Comparison of ENCODE assay signal across 11 cellular contexts in genomic region chr7:130152270-130153141, GRCh38. TPM values are rescaled to one million over a fixed set of nuclear protein-coding genes. Genes with fewer than 3 reads are reported as not detected.
DNase-seq lines count a peak whose midpoint lies in the region; ATAC-seq and TF ChIP-seq lines count a peak whose summit lies in the region.
"Had no signal": no experiment of that assay in that cellular context is flagged by ENCODE, and none has a peak within 500 bp of the region (broad histone marks: within the 10 kb centered on the region; RNA-seq: fewer than 3 reads in every experiment).

No MANE protein-coding gene starts in this region.

- peak overlapping the region; percentile 28 for H3K4ac ChIP-seq in neuronal stem cell (ENCODE audit: low read length)

- 100% methylated on average over 4 of the region's 16 CpGs; no CpG with 5 or more reads in 1 of the 2 donors for WGBS in neuronal stem cell (ENCODE audit: extremely low coverage in 2 of 2, insufficient read length in 2 of 2, insufficient replicate concordance in 1 of 2), 2 donors

- H3K9me3 ChIP-seq in CD4-positive, alpha-beta memory T cell (ENCODE audit: control insufficient read depth in 1 of 2, low read length in 2 of 2), result no peaks in the 10 kb centered on the region
- no peaks in the 10 kb centered on the region for H3K9me3 ChIP-seq in HEK293 (ENCODE audit: control insufficient read depth, insufficient read depth, low read depth, low read length)
- H3K9me3 ChIP-seq in neuronal stem cell (replicated peaks in 1 of 2; ENCODE audit: control insufficient read depth in 2 of 2, insufficient read depth in 1 of 2, low read depth in 1 of 2, low read length in 2 of 2), result peaks cover 5 to 8% of the 10 kb centered on the region in 2 donors

- DNase-seq in CD4-positive, alpha-beta memory T cell, result peak in 4 of 5 donors; percentile 8 to 28 (median 19)
- DNase-seq in choroid plexus epithelial cell (ENCODE audit: low read depth) (peak; percentile 48), neuronal stem cell (ENCODE audit: low spot score) (no peak), posterior vena cava (ENCODE audit: low spot score) (no peak), SHP77 treated with DMSO at 0.1 percent for 48 hours (lab: John Stamatoyannopoulos, UW) (no peak)
- DNase-seq: NCI-H1048, sigmoid colon, tibial artery had no signal

- H3K27me3 ChIP-seq in CD4-positive, alpha-beta memory T cell (ENCODE audit: insufficient read depth, low read length), result no peaks in the 10 kb centered on the region
- no peaks in the 10 kb centered on the region for H3K27me3 ChIP-seq in neuronal stem cell (ENCODE audit: control insufficient read depth in 3 of 3, insufficient read depth in 3 of 3, low read depth in 1 of 3, low read length in 3 of 3)

- intact Hi-C loops in CD4-positive, alpha-beta memory T cell (cut with micrococcal nuclease), result no loop called here
- intact Hi-C loops in posterior vena cava (cut with DNase I), result no loop called here

- H3K9ac ChIP-seq in neuronal stem cell (ENCODE audit: low read depth, low read length, poor library complexity), result peak overlapping the region; percentile 67

- H3K36me3 ChIP-seq in CD4-positive, alpha-beta memory T cell (ENCODE audit: insufficient read depth, low read length), result no peaks in the 10 kb centered on the region
- H3K36me3 ChIP-seq in HEK293 (ENCODE audit: control insufficient read depth in 2 of 2, insufficient read depth in 1 of 2, low read length in 2 of 2) (no peaks in the 10 kb centered on the region), neuronal stem cell (replicated peaks in 1 of 2; ENCODE audit: control insufficient read depth in 2 of 2, insufficient read depth in 2 of 2, low read length in 2 of 2) (peaks cover 2 to 3% of the 10 kb centered on the region in 2 donors)
- H3K36me3 ChIP-seq: sigmoid colon had no signal

- H3K36me3 Mint-ChIP-seq in CD4-positive, alpha-beta memory T cell, result peaks cover 0 to 5% of the 10 kb centered on the region in 2 donors

- H2BK12ac ChIP-seq in neuronal stem cell (ENCODE audit: low read length), result peak overlapping the region; percentile 14

- peak overlapping the region; percentile 91 for H2AK5ac ChIP-seq in neuronal stem cell (ENCODE audit: low read depth, low read length)

- H3K27ac ChIP-seq in CD4-positive, alpha-beta memory T cell (ENCODE audit: low read depth, low read length), result no peak overlapping the region
- H3K27ac ChIP-seq in HEK293 (ENCODE audit: extremely low read depth, low read depth, low read length) (no peak overlapping the region), neuronal stem cell (replicated peaks; ENCODE audit: low read length) (no peak overlapping the region)
- H3K27ac ChIP-seq: sigmoid colon, tibial artery had no signal

- H3K27ac Mint-ChIP-seq in CD4-positive, alpha-beta memory T cell, result no peak overlapping the region

- H3K27me3 Mint-ChIP-seq in CD4-positive, alpha-beta memory T cell, result peaks cover 2% of the 10 kb centered on the region in 2 donors

- CTCF ChIA-PET in CD4-positive, alpha-beta memory T cell (lab: Charles Lee; ENCODE audit: partially characterized antibody), result no interaction called here
- CTCF ChIA-PET in HEK293 (lab: Yijun Ruan, JAX), result no interaction called here

- H3K23ac ChIP-seq in neuronal stem cell (ENCODE audit: low read depth, low read length, poor library complexity), result peak overlapping the region; percentile 48

- no peak overlapping the region for H4K91ac ChIP-seq in neuronal stem cell (ENCODE audit: low read depth, low read length, poor library complexity)

- TF ChIP-seq CTCF in HEK293 (tag by site-specific recombination; IDR thresholded peaks at IDR 0.05) (no peak), choroid plexus epithelial cell (conservative IDR thresholded peaks at IDR 0.05; ENCODE audit: low read depth, low read length) (no peak)

- H4K8ac ChIP-seq in neuronal stem cell (ENCODE audit: low read depth, low read length), result no peak overlapping the region

- H3K4me1 Mint-ChIP-seq in CD4-positive, alpha-beta memory T cell, result no peaks in the 10 kb centered on the region

- H2BK15ac ChIP-seq in neuronal stem cell (ENCODE audit: low read length), result peak overlapping the region; percentile 47

- H3K14ac ChIP-seq in neuronal stem cell (ENCODE audit: low read length), result peak overlapping the region; percentile 10

- H3K4me3 Mint-ChIP-seq in CD4-positive, alpha-beta memory T cell, result no peak overlapping the region

- no peak for ATAC-seq in HG03457 (IDR thresholded peaks at IDR 0.05; ENCODE audit: unreplicated experiment)

- H3K18ac ChIP-seq in neuronal stem cell (ENCODE audit: low read length), result peak overlapping the region; percentile 90

- H3K4me1 ChIP-seq in CD4-positive, alpha-beta memory T cell (ENCODE audit: insufficient read depth, low read length), result peaks cover 6% of the 10 kb centered on the region
- H3K4me1 ChIP-seq in HEK293 (ENCODE audit: control insufficient read depth, insufficient read depth, low read length) (no peaks in the 10 kb centered on the region), neuronal stem cell (ENCODE audit: control insufficient read depth in 2 of 2, insufficient read depth in 1 of 2, low read depth in 1 of 2, low read length in 2 of 2) (peaks cover 2 to 8% of the 10 kb centered on the region in 2 donors)

- H2BK120ac ChIP-seq in neuronal stem cell (ENCODE audit: low read depth, low read length), result no peak overlapping the region

- POLR2A ChIA-PET in CD4-positive, alpha-beta memory T cell (lab: Charles Lee; ENCODE audit: partially characterized antibody), result no interaction called here
- POLR2A ChIA-PET in HEK293 (lab: Yijun Ruan, JAX), result no interaction called here

- H3K4me3 ChIP-seq in CD4-positive, alpha-beta memory T cell (ENCODE audit: low read length in 2 of 2), result no peak overlapping the region
- no peak overlapping the region for H3K4me3 ChIP-seq in HEK293 (ENCODE audit: low read depth, low read length)
- H3K4me3 ChIP-seq in choroid plexus epithelial cell (ENCODE audit: low read depth, low read length), result peak overlapping the region; percentile 34
- H3K4me3 ChIP-seq in neuronal stem cell (ENCODE audit: low read length in 2 of 2), result peak overlapping the region in 1 of 2 donors; percentile 27
- H3K4me3 ChIP-seq: sigmoid colon, tibial artery had no signal

- H2BK5ac ChIP-seq in neuronal stem cell (ENCODE audit: low read length), result no peak overlapping the region

- peak overlapping the region; percentile 72 for H2AFZ ChIP-seq in neuronal stem cell (ENCODE audit: low read length)

- H3K79me1 ChIP-seq in neuronal stem cell (ENCODE audit: low read depth, low read length), result no peaks in the 10 kb centered on the region

- no peak overlapping the region for H3K4me2 ChIP-seq in neuronal stem cell (ENCODE audit: insufficient read depth, low read length, poor library complexity, severe bottlenecking)

- H3K9me3 Mint-ChIP-seq in CD4-positive, alpha-beta memory T cell, result peaks cover 0 to 16% (median 6%) of the 10 kb centered on the region in 8 donors

TF ChIP-seq in HEK293, 187 proteins besides CTCF, POLR2A, EP300 and RAD21 (continues in another document):
- TF ChIP-seq ZNF704 (tag by site-specific recombination; IDR thresholded peaks at IDR 0.05) (no peak), INSM2 (tag by site-specific recombination; IDR thresholded peaks at IDR 0.05) (no peak), ZNF311 (tag by site-specific recombination; IDR thresholded peaks at IDR 0.05; ENCODE audit: borderline replicate concordance) (0 out of 2 replicates have a peak, but pooled peaks have one; percentile 67), ZNF391 (tag by site-specific recombination; IDR thresholded peaks at IDR 0.05; ENCODE audit: borderline replicate concordance, low read depth) (no peak; the same call in 1 of the 2 replicates), ZNF521 (tag by site-specific recombination; IDR thresholded peaks at IDR 0.05) (0 out of 2 replicates have a peak, but pooled peaks have one; percentile 39), ZSCAN16 (tag by site-specific recombination; IDR thresholded peaks at IDR 0.05) (0 out of 2 replicates have a peak, but pooled peaks have one; percentile 31)
- TF ChIP-seq, protein P1, sequence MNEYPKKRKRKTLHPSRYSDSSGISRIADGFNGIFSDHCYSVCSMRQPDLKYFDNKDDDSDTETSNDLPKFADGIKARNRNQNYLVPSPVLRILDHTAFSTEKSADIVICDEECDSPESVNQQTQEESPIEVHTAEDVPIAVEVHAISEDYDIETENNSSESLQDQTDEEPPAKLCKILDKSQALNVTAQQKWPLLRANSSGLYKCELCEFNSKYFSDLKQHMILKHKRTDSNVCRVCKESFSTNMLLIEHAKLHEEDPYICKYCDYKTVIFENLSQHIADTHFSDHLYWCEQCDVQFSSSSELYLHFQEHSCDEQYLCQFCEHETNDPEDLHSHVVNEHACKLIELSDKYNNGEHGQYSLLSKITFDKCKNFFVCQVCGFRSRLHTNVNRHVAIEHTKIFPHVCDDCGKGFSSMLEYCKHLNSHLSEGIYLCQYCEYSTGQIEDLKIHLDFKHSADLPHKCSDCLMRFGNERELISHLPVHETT (tag by site-specific recombination; IDR thresholded peaks at IDR 0.05), result no peak

RNA-seq across cellular contexts. Expression of gene TMEM209, which starts 52.7 kb away (rescaled TPM):
- 10 to 100 TPM; 34.5 to 38.0 TPM for total RNA-seq in CD4-positive, alpha-beta memory T cell
- polyA plus RNA-seq in CD4-positive, alpha-beta memory T cell, result 10 to 100 TPM; 42.4 to 48.8 TPM
- polyA plus RNA-seq in neuronal stem cell (2013, experiment 1 of 2), result 44.8 TPM
- polyA plus RNA-seq in neuronal stem cell (2013, experiment 2 of 2), result 42.4 TPM
- 10 to 100 TPM; 12.4 to 12.8 TPM for total RNA-seq in posterior vena cava

RNA-seq across cellular contexts. Expression of gene SSMEM1, which starts 55.2 kb away (rescaled TPM):
- total RNA-seq in CD4-positive, alpha-beta memory T cell, result not detected
- not detected for polyA plus RNA-seq in CD4-positive, alpha-beta memory T cell
- polyA plus RNA-seq in neuronal stem cell (2013, experiment 1 of 2), result 0.03 TPM
- polyA plus RNA-seq in neuronal stem cell (2013, experiment 2 of 2), result not detected
- not detected for total RNA-seq in posterior vena cava
- total RNA-seq: OCI-LY7, sigmoid colon had no signal
- polyA plus RNA-seq: sigmoid colon had no signal

Comparison
In these comparisons a context has a peak if more than half of its experiments do, and no peak if none do; other contexts are left out.
1. DNase-seq: peak in CD4-positive, alpha-beta memory T cell (4 of 5) and choroid plexus epithelial cell (single experiment); none in neuronal stem cell (single experiment), posterior vena cava (single experiment) and SHP77 treated with DMSO at 0.1 percent for 48 hours (single experiment).